26 cellular contexts compared by ENCODE assay signal in genomic region chr2:236852100-236852976, GRCh38.
A peak's percentile ranks its signal among the peaks of the same experiment; 100 is the strongest.
DNase-seq lines count a peak whose midpoint lies in the region; ATAC-seq and TF ChIP-seq lines count a peak whose summit lies in the region.
"Had no signal": no experiment of that assay in that cellular context is flagged by ENCODE, and none has a peak within 500 bp of the region (broad histone marks: within the 10 kb centered on the region; RNA-seq: fewer than 3 reads in every experiment).

No MANE protein-coding gene starts in this region.

- peaks cover 48% of the 10 kb centered on the region for H3K4me1 Mint-ChIP-seq in nephron
- H3K4me1 Mint-ChIP-seq in naive thymus-derived CD8-positive, alpha-beta T cell: peaks cover 0 to 1% (median 0%) of the 10 kb centered on the region in 4 donors
- H3K4me1 Mint-ChIP-seq: B cell had no signal

- no peaks in the 10 kb centered on the region for H3K27me3 ChIP-seq in MM.1S (replicated peaks; ENCODE audit: insufficient read depth, low read length)
- H3K27me3 ChIP-seq: MG63, tibial artery had no signal

- no peak overlapping the region for H3K4me3 Mint-ChIP-seq in nephron
- H3K4me3 Mint-ChIP-seq in naive thymus-derived CD8-positive, alpha-beta T cell: no peak overlapping the region
- H3K4me3 Mint-ChIP-seq: activated T-cell treated with anti-CD3 and anti-CD28 coated beads, Interleukin-2, amount 50 U/mL, for 4 hours; B cell; T-helper 2 cell treated with Interferon-gamma antibody and Interleukin-4, amounts not matched to agents 5 μg/mL and 100 μg/mL, for 36 hours had no signal

- no peaks in the 10 kb centered on the region for H3K9me3 ChIP-seq in MM.1S (replicated peaks; ENCODE audit: insufficient read depth, low read length)
- H3K9me3 ChIP-seq: MG63, tibial artery had no signal

- H3K27ac Mint-ChIP-seq in nephron: peak overlapping the region in 2 of 3 experiments; percentile 2 to 15
- H3K27ac Mint-ChIP-seq in naive thymus-derived CD8-positive, alpha-beta T cell: no peak overlapping the region
- H3K27ac Mint-ChIP-seq: B cell; T-helper 2 cell treated with Interferon-gamma antibody and Interleukin-4, amounts not matched to agents 5 μg/mL and 100 μg/mL, for 36 hours had no signal

- H3K9ac ChIP-seq in MM.1S (ENCODE audit: low read length): no peak overlapping the region

- POLR2A ChIA-PET in naive thymus-derived CD8-positive, alpha-beta T cell (lab: Charles Lee): no interaction called here

- peaks cover 7% of the 10 kb centered on the region for H3K9me3 Mint-ChIP-seq in nephron
- no peaks in the 10 kb centered on the region for H3K9me3 Mint-ChIP-seq in naive thymus-derived CD8-positive, alpha-beta T cell
- H3K9me3 Mint-ChIP-seq: activated T-cell treated with anti-CD3 and anti-CD28 coated beads, Interleukin-2, amount 50 U/mL, for 4 hours; T-helper 2 cell treated with Interferon-gamma antibody and Interleukin-4, amounts not matched to agents 5 μg/mL and 100 μg/mL, for 36 hours had no signal

- no peaks in the 10 kb centered on the region for H3K79me2 ChIP-seq in MM.1S (ENCODE audit: low read length)

- ATAC-seq in left ventricle myocardium superior (peak; percentile 31), Right ventricle myocardium inferior (no peak)
- no peak for ATAC-seq in stimulated activated naive CD8-positive, alpha-beta T cell treated with anti-CD3 and anti-CD28 coated beads, Interleukin-15, Interleukin-2, amounts not matched to agents 100 U/mL and 50 U/mL, for 24 hours
- ATAC-seq in naive thymus-derived CD8-positive, alpha-beta T cell: no peak
- ATAC-seq: activated T-cell treated with anti-CD3 and anti-CD28 coated beads, Interleukin-2, amount 50 U/mL, for 4 hours had no signal

- intact Hi-C loops in left ventricle myocardium superior (cut with micrococcal nuclease): no loop called here
- intact Hi-C loops in Right ventricle myocardium inferior (cut with DNase I): no loop called here

- H3K27ac ChIP-seq in MM.1S (ENCODE audit: low read length): no peak overlapping the region
- H3K27ac ChIP-seq: tibial artery had no signal

- peaks cover 26% of the 10 kb centered on the region for H3K27me3 Mint-ChIP-seq in nephron (ENCODE audit: low read depth)
- peaks cover 0 to 9% (median 0%) of the 10 kb centered on the region in 5 donors for H3K27me3 Mint-ChIP-seq in naive thymus-derived CD8-positive, alpha-beta T cell
- H3K27me3 Mint-ChIP-seq: B cell had no signal

- no peaks in the 10 kb centered on the region for H4K20me1 ChIP-seq in MM.1S (ENCODE audit: insufficient read depth, low read length)

- H3K4me3 ChIP-seq in fibroblast of the aortic adventitia (ENCODE audit: low read depth, low read length) (no peak overlapping the region), MM.1S (ENCODE audit: low read length) (no peak overlapping the region)
- H3K4me3 ChIP-seq: MG63, tibial artery had no signal

- H3F3A ChIP-seq in MM.1S (ENCODE audit: insufficient read depth, low read length): no peaks in the 10 kb centered on the region

- TF ChIP-seq CTCF in fibroblast of the aortic adventitia (IDR thresholded peaks at IDR 0.05; ENCODE audit: insufficient read depth, low read length): no peak
- TF ChIP-seq CTCF in nephron (IDR thresholded peaks at IDR 0.05; ENCODE audit: unreplicated experiment in 3 of 3): no peak
- no peak for TF ChIP-seq CTCF in MM.1S (IDR thresholded peaks at IDR 0.05; ENCODE audit: low read length)

- H3K4me1 ChIP-seq in MM.1S (ENCODE audit: low read length): no peaks in the 10 kb centered on the region
- H3K4me1 ChIP-seq: tibial artery had no signal

- DNase-seq in left ventricle myocardium superior: no peak
- DNase-seq in Right ventricle myocardium inferior (ENCODE audit: missing footprints): no peak
- peak; percentile 34 for DNase-seq in fibroblast of the aortic adventitia (ENCODE audit: low read depth)
- no peak for DNase-seq in stimulated activated naive CD8-positive, alpha-beta T cell treated with anti-CD3 and anti-CD28 coated beads, Interleukin-15, Interleukin-2, amounts not matched to agents 100 U/mL and 50 U/mL, for 24 hours
- DNase-seq in MM.1S: no peak
- DNase-seq in naive thymus-derived CD8-positive, alpha-beta T cell: no peak
- DNase-seq in amygdala (lab: John Stamatoyannopoulos, UW): no peak
- DNase-seq: activated CD4-positive, alpha-beta T cell treated with anti-CD3 and anti-CD28 coated beads for 48 hours; activated naive CD4-positive, alpha-beta T cell treated with Interleukin-2 at 50 U/mL for 16 hours; activated T-cell treated with anti-CD3 and anti-CD28 coated beads, Interleukin-2, amount 50 U/mL, for 4 hours; amniotic stem cell; central memory CD4-positive, alpha-beta T cell; erythroblast; GOT3; hypothalamus; mammary epithelial cell; MG63; NCI-H1417; NCI-H2081 treated with DMSO at 0.1 percent for 48 hours; NCI-H446; nucleus accumbens; stimulated activated naive CD4-positive, alpha-beta T cell treated with Interleukin-2 at 50 U/mL for 16 hours had no signal

- H3K36me3 ChIP-seq in MM.1S (replicated peaks; ENCODE audit: insufficient read depth, low read length): no peaks in the 10 kb centered on the region
- H3K36me3 ChIP-seq: MG63, tibial artery had no signal

- no peaks in the 10 kb centered on the region for H3K36me3 Mint-ChIP-seq in nephron (ENCODE audit: low read depth)
- no peaks in the 10 kb centered on the region for H3K36me3 Mint-ChIP-seq in naive thymus-derived CD8-positive, alpha-beta T cell

- H3K4me2 ChIP-seq in MM.1S (ENCODE audit: low read depth, low read length): no peak overlapping the region

- H2AFZ ChIP-seq in MM.1S (ENCODE audit: low read length): no peak overlapping the region

- no peaks in the 10 kb centered on the region for H3K9me2 ChIP-seq in MM.1S (replicated peaks; ENCODE audit: insufficient read depth, low read length)

Comparison
In these comparisons a context has a peak if more than half of its experiments do, and no peak if none do; other contexts are left out.
1. H3K27ac Mint-ChIP-seq: peak in nephron (2 of 3); none in naive thymus-derived CD8-positive, alpha-beta T cell (0 of 10).